Comparison of ENCODE assay signal across 10 cellular contexts in genomic region chr2:234451852-234452625, GRCh38. TPM values are rescaled to one million over a fixed set of nuclear protein-coding genes. Genes with fewer than 3 reads are reported as not detected.
DNase-seq lines count a peak whose midpoint lies in the region; ATAC-seq and TF ChIP-seq lines count a peak whose summit lies in the region.
"Had no signal": no experiment of that assay in that cellular context is flagged by ENCODE, and none has a peak within 500 bp of the region (broad histone marks: within the 10 kb centered on the region; RNA-seq: fewer than 3 reads in every experiment).

No MANE protein-coding gene starts in this region.

- intact Hi-C loops in activated B cell treated with CpG ODN at 0.5 μM for 24 hours (cut with micrococcal nuclease): no loop called here
- intact Hi-C loops in tibial artery (cut with DNase I; ENCODE audit: low total_unique reads): no loop called here

- H3K9me3 ChIP-seq in tibial artery (no peaks in the 10 kb centered on the region), SJCRH30 (replicated peaks) (no peaks in the 10 kb centered on the region)
- H3K9me3 ChIP-seq: breast epithelium had no signal

- H3K27ac ChIP-seq in tibial artery (no peak overlapping the region), SJCRH30 (no peak overlapping the region)
- H3K27ac ChIP-seq: breast epithelium, C4-2B had no signal

- DNase-seq in activated T-cell treated with anti-CD3 and anti-CD28 coated beads, Interleukin-2, amount 50 U/mL, for 24 hours: no peak
- no peak for DNase-seq in activated T-cell treated with anti-CD3 and anti-CD28 coated beads, Interleukin-2, amount 50 U/mL, for 1 hour
- DNase-seq in activated B cell treated with CpG ODN at 0.5 μM for 24 hours (no peak), fibroblast of villous mesenchyme (ENCODE audit: low read depth) (peak; percentile 93), stromal cell of bone marrow (ENCODE audit: low read depth) (peak; percentile 75), tibial artery (no peak), OCI-M2 (lab: John Stamatoyannopoulos, UW; ENCODE audit: unreplicated experiment) (no peak), SJCRH30 (no peak)

- H3K4me3 ChIP-seq in fibroblast of villous mesenchyme (ENCODE audit: low read depth, low read length) (no peak overlapping the region), tibial artery (no peak overlapping the region), SJCRH30 (no peak overlapping the region)
- H3K4me3 ChIP-seq: breast epithelium had no signal

- H3K36me3 Mint-ChIP-seq in activated T-cell treated with anti-CD3 and anti-CD28 coated beads, Interleukin-2, amount 50 U/mL, for 24 hours (ENCODE audit: low read depth): peaks cover 6% of the 10 kb centered on the region
- H3K36me3 Mint-ChIP-seq in activated B cell treated with CpG ODN at 0.5 μM for 24 hours (ENCODE audit: low read depth): no peaks in the 10 kb centered on the region

- H3K4me1 Mint-ChIP-seq in activated T-cell treated with anti-CD3 and anti-CD28 coated beads, Interleukin-2, amount 50 U/mL, for 24 hours (ENCODE audit: low read depth): peaks cover 91% of the 10 kb centered on the region
- peaks cover 80% of the 10 kb centered on the region for H3K4me1 Mint-ChIP-seq in activated B cell treated with CpG ODN at 0.5 μM for 24 hours

- TF ChIP-seq CTCF in activated B cell treated with CpG ODN at 0.5 μM for 24 hours (IDR thresholded peaks at IDR 0.05) (no peak), fibroblast of villous mesenchyme (IDR thresholded peaks at IDR 0.05; ENCODE audit: insufficient read depth, low read depth, low read length) (no peak), tibial artery (IDR thresholded peaks at IDR 0.05) (no peak)

- H3K27me3 ChIP-seq in tibial artery (no peaks in the 10 kb centered on the region), SJCRH30 (no peaks in the 10 kb centered on the region)
- H3K27me3 ChIP-seq: breast epithelium had no signal

- H3K27ac Mint-ChIP-seq in activated T-cell treated with anti-CD3 and anti-CD28 coated beads, Interleukin-2, amount 50 U/mL, for 24 hours: peak overlapping the region; percentile 90
- peak overlapping the region; percentile 27 for H3K27ac Mint-ChIP-seq in activated B cell treated with CpG ODN at 0.5 μM for 24 hours

- no peak for ATAC-seq in activated B cell treated with CpG ODN at 0.5 μM for 24 hours (ENCODE audit: low read depth)

- CTCF ChIA-PET in activated B cell treated with CpG ODN at 0.5 μM for 24 hours (lab: Charles Lee): no interaction called here

- H3K4me1 ChIP-seq in tibial artery (peaks cover 0 to 20% (median 2%) of the 10 kb centered on the region in 4 donors), SJCRH30 (peaks cover 12% of the 10 kb centered on the region)
- H3K4me1 ChIP-seq: breast epithelium had no signal

- H3K36me3 ChIP-seq in tibial artery (no peaks in the 10 kb centered on the region), SJCRH30 (no peaks in the 10 kb centered on the region)
- H3K36me3 ChIP-seq: breast epithelium had no signal

- no peaks in the 10 kb centered on the region for H3K9me3 Mint-ChIP-seq in activated T-cell treated with anti-CD3 and anti-CD28 coated beads, Interleukin-2, amount 50 U/mL, for 24 hours
- no peaks in the 10 kb centered on the region for H3K9me3 Mint-ChIP-seq in activated B cell treated with CpG ODN at 0.5 μM for 24 hours

- no peaks in the 10 kb centered on the region for H3K27me3 Mint-ChIP-seq in activated T-cell treated with anti-CD3 and anti-CD28 coated beads, Interleukin-2, amount 50 U/mL, for 24 hours
- no peaks in the 10 kb centered on the region for H3K27me3 Mint-ChIP-seq in activated B cell treated with CpG ODN at 0.5 μM for 24 hours

- peak overlapping the region; percentile 77 for H3K4me3 Mint-ChIP-seq in activated T-cell treated with anti-CD3 and anti-CD28 coated beads, Interleukin-2, amount 50 U/mL, for 24 hours
- H3K4me3 Mint-ChIP-seq in activated B cell treated with CpG ODN at 0.5 μM for 24 hours: no peak overlapping the region

- POLR2A ChIA-PET in activated B cell treated with CpG ODN at 0.5 μM for 24 hours (lab: Charles Lee): interaction anchor here (1.3 to 1.5 kb wide), 2 partner anchors 26 to 45 kb away, joined by 3 to 4 read pairs; partner anchors contain the start of gene ARL4C

RNA-seq across cellular contexts. Expression of gene ARL4C, which starts 44.8 kb away (rescaled TPM):
- total RNA-seq in activated B cell treated with CpG ODN at 0.5 μM for 24 hours (20.9 TPM in 2 replicates), fibroblast of villous mesenchyme (16.4 and 28.7 TPM in 2 replicates)
- 12.2 and 13.0 TPM in 2 replicates for total RNA-seq in SJCRH30 (2014; rRNA removed; shearing (Covaris generic))

Comparison
In these comparisons a context has a peak if more than half of its experiments do, and no peak if none do; other contexts are left out.
1. DNase-seq: peak in fibroblast of villous mesenchyme (single experiment) and stromal cell of bone marrow (single experiment); none in activated T-cell treated with anti-CD3 and anti-CD28 coated beads, Interleukin-2, amount 50 U/mL, for 24 hours (single experiment), activated T-cell treated with anti-CD3 and anti-CD28 coated beads, Interleukin-2, amount 50 U/mL, for 1 hour (single experiment), activated B cell treated with CpG ODN at 0.5 μM for 24 hours (single experiment), tibial artery (0 of 2), OCI-M2 (single experiment) and SJCRH30 (0 of 2).